Comparison of ENCODE assay signal across 13 cellular contexts in genomic region chr5:149130121-149130931, GRCh38. TPM values are rescaled to one million over a fixed set of nuclear protein-coding genes. Genes with fewer than 3 reads are reported as not detected.
DNase-seq lines count a peak whose midpoint lies in the region; ATAC-seq, FAIRE-seq and TF ChIP-seq lines count a peak whose summit lies in the region.
"Had no signal": no experiment of that assay in that cellular context is flagged by ENCODE, and none has a peak within 500 bp of the region (broad histone marks: within the 10 kb centered on the region; RNA-seq: fewer than 3 reads in every experiment).

No MANE protein-coding gene starts in this region.

- H3K4me1 Mint-ChIP-seq in activated T-cell treated with anti-CD3 and anti-CD28 coated beads, Interleukin-2, amount 50 U/mL, for 72 hours (ENCODE audit: low read depth), result no peaks in the 10 kb centered on the region

- DNase-seq in HCEC 1CT, result peak; percentile 42
- no peak for DNase-seq in brain microvascular endothelial cell
- DNase-seq in keratinocyte (ENCODE audit: low read depth, low spot score), result no peak
- no peak for DNase-seq in activated T-cell treated with anti-CD3 and anti-CD28 coated beads, Interleukin-2, amount 50 U/mL, for 72 hours
- DNase-seq in erythroblast (lab: John Stamatoyannopoulos, UW), result no peak
- DNase-seq: body of pancreas; CD4-positive, alpha-beta T cell; NCI-H2081; nucleus accumbens; SW 1271 had no signal

- no peak overlapping the region for H3K27ac Mint-ChIP-seq in activated T-cell treated with anti-CD3 and anti-CD28 coated beads, Interleukin-2, amount 50 U/mL, for 72 hours
- H3K27ac Mint-ChIP-seq: CD4-positive, alpha-beta T cell had no signal

- H2AFZ ChIP-seq in keratinocyte (ENCODE audit: control insufficient read depth, low read length), result no peak overlapping the region

- no peaks in the 10 kb centered on the region for H3K36me3 Mint-ChIP-seq in activated T-cell treated with anti-CD3 and anti-CD28 coated beads, Interleukin-2, amount 50 U/mL, for 72 hours (ENCODE audit: insufficient read depth in 2 of 2)

- H4K20me1 ChIP-seq in keratinocyte (ENCODE audit: control insufficient read depth, extremely low read depth, insufficient read depth, low read length), result no peaks in the 10 kb centered on the region

- ATAC-seq in activated T-cell treated with anti-CD3 and anti-CD28 coated beads, Interleukin-2, amount 50 U/mL, for 72 hours (replicated peaks in 1 of 2), result no peak
- ATAC-seq in GM19328 (IDR thresholded peaks at IDR 0.05; ENCODE audit: unreplicated experiment) (no peak), HG02759 (IDR thresholded peaks at IDR 0.05; ENCODE audit: unreplicated experiment) (no peak)
- ATAC-seq: body of pancreas had no signal

- TF ChIP-seq POLR2A in erythroblast (IDR thresholded peaks at IDR 0.05; ENCODE audit: low read length), result no peak

- no peaks in the 10 kb centered on the region for H3K9me1 ChIP-seq in keratinocyte (ENCODE audit: control insufficient read depth, extremely low read depth, insufficient read depth, low read length)

- H3K27me3 ChIP-seq in brain microvascular endothelial cell (replicated peaks) (no peaks in the 10 kb centered on the region), keratinocyte (ENCODE audit: control insufficient read depth, extremely low read depth, insufficient read depth, low read length) (no peaks in the 10 kb centered on the region)
- H3K27me3 ChIP-seq: body of pancreas had no signal

- in situ Hi-C loops in brain microvascular endothelial cell (cut with HindIII; ENCODE audit: low pct_ligation_motif_present, low sequenced_read_pairs), result no loop called here

- H3K27ac ChIP-seq in 22Rv1 (no peak overlapping the region), brain microvascular endothelial cell (no peak overlapping the region), keratinocyte (ENCODE audit: control insufficient read depth, insufficient read depth, low read length) (no peak overlapping the region)
- H3K27ac ChIP-seq: body of pancreas had no signal

- dilution Hi-C loops in keratinocyte (cut with MboI; ENCODE audit: extremely low pct_ligation_motif_present, low sequenced_read_pairs), result no loop called here

- H3K79me2 ChIP-seq in keratinocyte (ENCODE audit: control insufficient read depth, insufficient read depth, low read length), result no peaks in the 10 kb centered on the region

- peaks cover 63% of the 10 kb centered on the region for H3K4me1 ChIP-seq in keratinocyte (ENCODE audit: control insufficient read depth, extremely low read depth, insufficient read depth, low read length)

- no peak for FAIRE-seq in keratinocyte (lab: Jason Lieb, UNC)

- H3K27me3 Mint-ChIP-seq in activated T-cell treated with anti-CD3 and anti-CD28 coated beads, Interleukin-2, amount 50 U/mL, for 72 hours (ENCODE audit: low read depth), result peaks cover 16% of the 10 kb centered on the region

- H3K4me3 ChIP-seq in brain microvascular endothelial cell (ENCODE audit: low read depth, low read length), result no peak overlapping the region
- no peak overlapping the region for H3K4me3 ChIP-seq in keratinocyte (ENCODE audit: control insufficient read depth in 2 of 3, extremely low read depth in 1 of 3, insufficient read depth in 2 of 3, low read depth in 1 of 3, low read length in 3 of 3)
- H3K4me3 ChIP-seq: body of pancreas had no signal

- H3K4me2 ChIP-seq in keratinocyte (ENCODE audit: control insufficient read depth, extremely low read depth, insufficient read depth, low read depth, low read length), result no peak overlapping the region

- H3K9me3 Mint-ChIP-seq in activated T-cell treated with anti-CD3 and anti-CD28 coated beads, Interleukin-2, amount 50 U/mL, for 72 hours, result no peaks in the 10 kb centered on the region
- H3K9me3 Mint-ChIP-seq: CD4-positive, alpha-beta T cell had no signal

- TF ChIP-seq CTCF in 22Rv1 (IDR thresholded peaks at IDR 0.05) (peak; percentile 34), brain microvascular endothelial cell (IDR thresholded peaks at IDR 0.05; ENCODE audit: low read depth, low read length, missing control alignments) (peak; percentile 73), keratinocyte (optimal IDR thresholded peaks at IDR 0.05 in 1 of 3, IDR thresholded peaks at IDR 0.05 in 1 of 3, conservative IDR thresholded peaks at IDR 0.05 in 1 of 3; ENCODE audit: extremely low read depth in 1 of 3, insufficient read depth in 2 of 3, low read length in 3 of 3) (peak; percentile 11 to 44 (median 27))

- H3K9me3 ChIP-seq in keratinocyte (ENCODE audit: control insufficient read depth, low read depth, low read length), result no peaks in the 10 kb centered on the region
- H3K9me3 ChIP-seq: body of pancreas had no signal

- H3K9ac ChIP-seq in keratinocyte (ENCODE audit: control insufficient read depth, extremely low read depth, insufficient read depth, low read length), result no peak overlapping the region

- no peak overlapping the region for H3K4me3 Mint-ChIP-seq in activated T-cell treated with anti-CD3 and anti-CD28 coated beads, Interleukin-2, amount 50 U/mL, for 72 hours
- H3K4me3 Mint-ChIP-seq: CD4-positive, alpha-beta T cell had no signal

- no peaks in the 10 kb centered on the region for H3K36me3 ChIP-seq in brain microvascular endothelial cell (replicated peaks)
- H3K36me3 ChIP-seq in keratinocyte (ENCODE audit: control insufficient read depth in 2 of 2, extremely low read depth in 1 of 2, insufficient read depth in 2 of 2, low read length in 2 of 2), result no peaks in the 10 kb centered on the region

RNA-seq across cellular contexts. Expression of gene ABLIM3, which starts 11.0 kb away (rescaled TPM):
- polyA plus RNA-seq in keratinocyte, result 7.9 to 10.4 TPM (median 9.3 TPM) in 3 replicates
- 9.8 TPM for polyA plus RNA-seq in keratinocyte (2011; ENCODE audit: low read depth)
- 13.4 and 15.5 TPM in 2 replicates for polyA plus RNA-seq in keratinocyte (2011; cell fraction: cytosol; rRNA removed)
- polyA plus RNA-seq in keratinocyte (2011; cell fraction: nucleus; rRNA removed), result 20.5 and 24.0 TPM in 2 replicates
- polyA plus RNA-seq in keratinocyte (2012; ENCODE audit: low replicate concordance), result 11.0 and 14.6 TPM in 2 replicates
- polyA minus RNA-seq in keratinocyte, result 15.8 to 23.2 TPM (median 18.5 TPM) in 3 replicates
- polyA minus RNA-seq in keratinocyte (2011; cell fraction: cytosol; rRNA and poly(A)+ RNA removed), result 12.9 TPM
- polyA minus RNA-seq in keratinocyte (2011; cell fraction: nucleus; rRNA and poly(A)+ RNA removed), result 13.4 and 14.7 TPM in 2 replicates
- total RNA-seq in activated T-cell treated with anti-CD3 and anti-CD28 coated beads, Interleukin-2, amount 50 U/mL, for 72 hours, result under 1 TPM; 0.14 to 0.19 TPM
- total RNA-seq: CD4-positive, alpha-beta T cell had no signal
